20 cellular contexts compared by ENCODE assay signal in the genomic region with DNA sequence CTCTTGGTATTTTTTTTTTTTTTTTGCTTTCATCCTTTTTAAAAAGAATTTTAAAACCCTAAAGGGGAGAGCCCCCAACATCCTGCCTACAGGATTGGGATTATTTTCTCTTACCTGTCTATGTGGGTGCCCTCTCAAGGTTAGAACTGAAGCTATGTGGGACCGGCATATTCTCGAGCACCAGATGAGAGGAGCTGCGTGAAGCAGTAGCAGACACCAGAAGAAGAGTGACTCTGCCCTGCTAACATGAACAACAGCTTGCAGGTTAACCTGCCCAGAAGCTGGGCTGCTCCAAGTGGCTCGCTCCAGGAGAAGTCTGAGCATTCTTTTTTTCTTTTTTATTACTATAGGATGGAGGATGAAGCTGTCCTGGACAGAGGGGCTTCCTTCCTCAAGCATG.
DNase-seq lines count a peak whose midpoint lies in the region; ATAC-seq and TF ChIP-seq lines count a peak whose summit lies in the region.
"Had no signal": no experiment of that assay in that cellular context is flagged by ENCODE, and none has a peak within 500 bp of the region (broad histone marks: within the 10 kb centered on the region; RNA-seq: fewer than 3 reads in every experiment).

No MANE protein-coding gene starts in this region.

- H3K27ac ChIP-seq in H9 (ENCODE audit: insufficient read length, low read depth, low read length) (no peak overlapping the region), right cardiac atrium (ENCODE audit: low read length) (peak overlapping the region; percentile 61), skeletal muscle tissue (ENCODE audit: low read depth, low read length) (no peak overlapping the region)
- H3K27ac ChIP-seq: C4-2B, HL-60, Peyer's patch had no signal

- H4K8ac ChIP-seq in H9 (replicated peaks; ENCODE audit: insufficient read length, low read depth, low read length) = no peak overlapping the region

- no peak overlapping the region for H4K91ac ChIP-seq in H9 (ENCODE audit: insufficient read length, low read depth, low read length)

- no peak overlapping the region for H2BK120ac ChIP-seq in H9 (ENCODE audit: low read depth, low read length, poor library complexity, severe bottlenecking)

- no peak overlapping the region for H2BK5ac ChIP-seq in H9 (ENCODE audit: insufficient read length, low read length)

- no peak overlapping the region for H2BK15ac ChIP-seq in H9 (ENCODE audit: low read depth, low read length)

- intact Hi-C loops in right cardiac atrium (cut with DNase I) = no loop called here

- no peaks in the 10 kb centered on the region for H3K79me1 ChIP-seq in H9 (ENCODE audit: insufficient read depth, low read depth, low read length, poor library complexity, severe bottlenecking)

- H3K14ac ChIP-seq in H9 (ENCODE audit: insufficient read depth, low read length) = 0 out of 2 replicates have a peak overlapping the region, but pooled peaks have one; percentile 64

- H3K27ac Mint-ChIP-seq in H9 = peak overlapping the region in 1 of 3 experiments; percentile 37; a peak in 1 of 7 replicates
- H3K27ac Mint-ChIP-seq: HFFc6 had no signal

- no peaks in the 10 kb centered on the region for H3K9me3 ChIP-seq in H9 (ENCODE audit: control insufficient read depth, low read depth, low read length)
- no peaks in the 10 kb centered on the region for H3K9me3 ChIP-seq in right cardiac atrium (ENCODE audit: control insufficient read depth, low read length)
- no peaks in the 10 kb centered on the region for H3K9me3 ChIP-seq in skeletal muscle tissue (ENCODE audit: control insufficient read depth in 3 of 3, low read length in 3 of 3)
- H3K9me3 ChIP-seq: Peyer's patch had no signal

- H3K9ac ChIP-seq in H9 (ENCODE audit: extremely low read depth, insufficient read length, low read length) (no peak overlapping the region), skeletal muscle tissue (ENCODE audit: low read depth in 1 of 3, low read length in 3 of 3) (peak overlapping the region in 2 of 3 donors; percentile 35 to 75)

- H3K27me3 ChIP-seq in H9 (ENCODE audit: insufficient read depth, low read length) (no peaks in the 10 kb centered on the region), right cardiac atrium (ENCODE audit: control insufficient read depth, insufficient read depth) (no peaks in the 10 kb centered on the region), skeletal muscle tissue (ENCODE audit: control insufficient read depth in 3 of 3, insufficient read depth in 3 of 3, low read length in 3 of 3) (no peaks in the 10 kb centered on the region)
- H3K27me3 ChIP-seq: Peyer's patch had no signal

- no peaks in the 10 kb centered on the region for H3K36me3 ChIP-seq in skeletal muscle tissue (ENCODE audit: control insufficient read depth in 3 of 3, insufficient read depth in 3 of 3, low read length in 3 of 3)
- H3K36me3 ChIP-seq: Peyer's patch had no signal

- no peaks in the 10 kb centered on the region for H3K36me3 Mint-ChIP-seq in H9 (ENCODE audit: insufficient read depth in 1 of 3, low read depth in 3 of 3)

- no peaks in the 10 kb centered on the region for H3K23me2 ChIP-seq in H9 (ENCODE audit: insufficient read length, low read depth, low read length, poor library complexity, severe bottlenecking)

- H3K4me3 Mint-ChIP-seq in H9 = no peak overlapping the region
- H3K4me3 Mint-ChIP-seq: HFFc6 had no signal

- no peaks in the 10 kb centered on the region for H3K4me1 ChIP-seq in H9 (ENCODE audit: insufficient read depth, low read length)
- H3K4me1 ChIP-seq in right cardiac atrium (ENCODE audit: control insufficient read depth, insufficient read depth, low read length) = no peaks in the 10 kb centered on the region
- H3K4me1 ChIP-seq in skeletal muscle tissue (ENCODE audit: control insufficient read depth in 3 of 3, insufficient read depth in 3 of 3, low read length in 3 of 3) = peaks cover 10 to 23% (median 17%) of the 10 kb centered on the region in 3 donors

- H3K4me3 ChIP-seq in right cardiac atrium (ENCODE audit: low read length) (peak overlapping the region; percentile 13), skeletal muscle tissue (ENCODE audit: low read length in 3 of 3) (peak overlapping the region; percentile 40 to 69 (median 49))
- H3K4me3 ChIP-seq: Peyer's patch had no signal

- TF ChIP-seq CTCF in H9 (conservative IDR thresholded peaks at IDR 0.05) (no peak), GM20000 (IDR thresholded peaks at IDR 0.05; ENCODE audit: extremely low read depth, missing control alignments) (no peak)

- H4K5ac ChIP-seq in H9 (ENCODE audit: insufficient read length, low read depth, low read length) = no peak overlapping the region

- no peak overlapping the region for H2AFZ ChIP-seq in H9 (ENCODE audit: low read length)

- H3K79me2 ChIP-seq in H9 (ENCODE audit: insufficient read depth, low read length) = no peaks in the 10 kb centered on the region

- H2BK20ac ChIP-seq in H9 (ENCODE audit: low read depth, low read length, poor library complexity, severe bottlenecking) = no peak overlapping the region

- H3K4me2 ChIP-seq in H9 (ENCODE audit: insufficient read depth, insufficient read length, low read length) = no peak overlapping the region

- no peaks in the 10 kb centered on the region for H4K20me1 ChIP-seq in H9 (ENCODE audit: control insufficient read depth, insufficient read depth, insufficient read length)

- H2AK5ac ChIP-seq in H9 (ENCODE audit: insufficient read length, low read length) = no peak overlapping the region

- H3K4ac ChIP-seq in H9 (ENCODE audit: low read depth, low read length) = no peak overlapping the region

- peak; percentile 29 to 40 for ATAC-seq in right cardiac atrium
- ATAC-seq: HepG2 had no signal

- H3K9me3 Mint-ChIP-seq in H9 = no peaks in the 10 kb centered on the region
- H3K9me3 Mint-ChIP-seq: HFFc6 had no signal

- H2BK12ac ChIP-seq in H9 (ENCODE audit: insufficient read length, low read depth, low read length) = no peak overlapping the region

- H3T11ph ChIP-seq in H9 (ENCODE audit: low read length) = no peak overlapping the region

- H3K56ac ChIP-seq in H9 (ENCODE audit: insufficient read length, low read depth, low read length) = no peak overlapping the region

- no CpG with 5 or more reads among the region's 4 CpGs for WGBS in H9 (ENCODE audit: extremely low coverage, insufficient read length, low lambda C conversion rate)
- WGBS in right cardiac atrium = 70% methylated on average over 4 of the region's 4 CpGs

- no peak overlapping the region for H3K18ac ChIP-seq in H9 (ENCODE audit: insufficient read length, low read depth, low read length)

- H3K4me1 Mint-ChIP-seq in H9 = peaks cover 19 to 20% of the 10 kb centered on the region in 2 experiments

- H3K23ac ChIP-seq in H9 (ENCODE audit: insufficient read length, low read depth, low read length) = no peak overlapping the region

- DNase-seq in H9 (no peak), cerebellum (ENCODE audit: low spot score) (peak; percentile 37), right cardiac atrium (no peak), GM20000 (ENCODE audit: low spot score) (no peak), HuH-7 (ENCODE audit: low spot score) (no peak), OCI-M1 (lab: John Stamatoyannopoulos, UW) (no peak)
- DNase-seq: H7, HFFc6, KG1, NCI-H1105, NCI-H1694, NCI-H2081, NCI-H2171, NCI-H345, Peyer's patch, SW 1271 had no signal

- H3K27me3 Mint-ChIP-seq in H9 (ENCODE audit: low read depth) = no peaks in the 10 kb centered on the region
